ENCODE assay signal across 22 cellular contexts in the genomic region with DNA sequence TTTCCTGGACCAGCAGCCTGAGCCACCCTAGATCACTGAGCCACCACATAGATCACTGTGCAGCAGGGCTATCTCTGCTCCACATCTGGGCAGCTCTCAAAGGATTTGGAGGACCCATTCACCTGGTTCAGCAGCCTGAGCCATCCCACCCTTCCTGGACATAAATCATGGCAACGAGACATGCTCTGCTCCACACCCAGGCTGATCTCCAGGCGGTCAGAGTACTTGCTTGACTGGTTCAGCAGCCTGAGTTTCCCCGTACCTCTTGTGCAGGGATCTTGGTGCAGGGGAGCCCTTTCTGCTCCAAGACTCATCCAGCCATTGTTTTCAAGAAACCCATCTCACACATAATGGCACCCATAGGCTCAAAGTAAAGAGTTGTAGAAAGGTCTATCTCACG.
"Had no signal": no experiment of that assay in that cellular context is flagged by ENCODE, and none has a peak within 500 bp of the region (broad histone marks: within the 10 kb centered on the region; RNA-seq: fewer than 3 reads in every experiment).

No MANE protein-coding gene starts in this region.

- H3K4me3 ChIP-seq: cardiac muscle cell, left ventricle myocardium inferior, prostate gland, right atrium auricular region, tibial nerve had no signal

- H3K4me1 ChIP-seq: foreskin keratinocyte, left ventricle myocardium inferior, prostate gland, right atrium auricular region, tibial nerve had no signal

- ATAC-seq: activated CD8-positive, alpha-beta T cell treated with anti-CD3 and anti-CD28 coated beads for 36 hours; activated T-helper 17 cell treated with anti-CD3 and anti-CD28 coated beads, Interleukin-2, amount 50 U/mL, for 72 hours; effector memory CD8-positive, alpha-beta T cell; foreskin keratinocyte; stimulated activated naive CD8-positive, alpha-beta T cell treated with anti-CD3 and anti-CD28 coated beads, Interleukin-15, Interleukin-2, amounts not matched to agents 100 U/mL and 50 U/mL, for 24 hours had no signal

- H3K27ac ChIP-seq: cardiac muscle cell, foreskin keratinocyte, left ventricle myocardium inferior, prostate gland, right atrium auricular region, tibial nerve had no signal

- H3K4me3 Mint-ChIP-seq: activated CD8-positive, alpha-beta T cell treated with anti-CD3 and anti-CD28 coated beads for 36 hours; activated naive CD8-positive, alpha-beta T cell treated with anti-CD3 and anti-CD28 coated beads for 36 hours; activated T-helper 17 cell treated with anti-CD3 and anti-CD28 coated beads, Interleukin-2, amount 50 U/mL, for 72 hours; effector memory CD8-positive, alpha-beta T cell; naive B cell; neural crest cell had no signal

- H3K9me3 ChIP-seq: prostate gland had no signal

- H3K4me1 Mint-ChIP-seq: activated naive CD8-positive, alpha-beta T cell treated with anti-CD3 and anti-CD28 coated beads for 36 hours; activated T-helper 17 cell treated with anti-CD3 and anti-CD28 coated beads, Interleukin-2, amount 50 U/mL, for 72 hours; naive B cell had no signal

- H3K36me3 ChIP-seq: cardiac muscle cell, left ventricle myocardium inferior, prostate gland, right atrium auricular region, tibial nerve had no signal

- H3K27me3 Mint-ChIP-seq: activated CD8-positive, alpha-beta T cell treated with anti-CD3 and anti-CD28 coated beads for 36 hours; activated naive CD8-positive, alpha-beta T cell treated with anti-CD3 and anti-CD28 coated beads for 36 hours; activated T-helper 17 cell treated with anti-CD3 and anti-CD28 coated beads, Interleukin-2, amount 50 U/mL, for 72 hours; effector memory CD8-positive, alpha-beta T cell; naive B cell had no signal

- H3K27me3 ChIP-seq: cardiac muscle cell, foreskin keratinocyte, right atrium auricular region, tibial nerve had no signal

- DNase-seq: activated CD4-positive, alpha-beta T cell treated with anti-CD3 and anti-CD28 coated beads for 48 hours; activated CD4-positive, CD25-positive, alpha-beta regulatory T cell; activated CD8-positive, alpha-beta T cell treated with anti-CD3 and anti-CD28 coated beads for 36 hours; activated naive CD4-positive, alpha-beta T cell; activated naive CD8-positive, alpha-beta T cell treated with anti-CD3 and anti-CD28 coated beads for 36 hours; activated T-cell treated with anti-CD3 and anti-CD28 coated beads, Interleukin-2, amount 50 U/mL, for 1 hour; amniotic stem cell; dermis blood vessel endothelial cell; effector memory CD8-positive, alpha-beta T cell; hypothalamus; left ventricle myocardium inferior; mammary epithelial cell; naive B cell; stimulated activated naive CD8-positive, alpha-beta T cell treated with anti-CD3 and anti-CD28 coated beads, Interleukin-15, Interleukin-2, amounts not matched to agents 100 U/mL and 50 U/mL, for 24 hours; T1000 had no signal

- H3K27ac Mint-ChIP-seq: activated CD8-positive, alpha-beta T cell treated with anti-CD3 and anti-CD28 coated beads for 36 hours; activated naive CD8-positive, alpha-beta T cell treated with anti-CD3 and anti-CD28 coated beads for 36 hours; activated T-helper 17 cell treated with anti-CD3 and anti-CD28 coated beads, Interleukin-2, amount 50 U/mL, for 72 hours; effector memory CD8-positive, alpha-beta T cell; naive B cell had no signal
